16 cellular contexts compared by ENCODE assay signal in the genomic region with DNA sequence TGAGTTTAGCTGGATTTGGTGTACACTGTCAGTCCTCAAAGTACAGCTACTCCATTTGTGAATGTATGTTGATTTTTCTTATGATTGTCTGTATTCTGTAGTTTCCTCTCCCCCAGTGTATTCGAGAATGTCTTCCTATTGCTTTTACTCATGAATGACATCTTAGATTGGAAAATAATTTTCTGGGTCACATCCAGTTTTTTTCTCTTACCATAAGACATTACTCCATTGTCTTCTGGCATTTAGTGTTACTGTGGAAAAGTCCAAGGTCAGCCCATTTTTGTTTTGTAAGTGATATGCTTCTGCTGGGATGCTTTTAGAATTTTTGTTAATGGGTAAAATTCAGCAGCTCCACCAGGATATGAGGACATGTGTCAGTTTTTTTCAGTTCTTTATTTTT. TPM values are rescaled to one million over a fixed set of nuclear protein-coding genes. Genes with fewer than 3 reads are reported as not detected.
A peak's percentile ranks its signal among the peaks of the same experiment; 100 is the strongest.
DNase-seq lines count a peak whose midpoint lies in the region; ATAC-seq, FAIRE-seq and TF ChIP-seq lines count a peak whose summit lies in the region.
"Had no signal": no experiment of that assay in that cellular context is flagged by ENCODE, and none has a peak within 500 bp of the region (broad histone marks: within the 10 kb centered on the region; RNA-seq: fewer than 3 reads in every experiment).

No MANE protein-coding gene starts in this region.

- H3K9me2 ChIP-seq in PC-3 (replicated peaks; ENCODE audit: low read length) = no peaks in the 10 kb centered on the region

- CTCF ChIA-PET in PC-3 (lab: Charles Lee) = interaction anchor here (0.6 kb wide), 1 partner anchor 18 kb away, joined by 6 read pairs; no protein-coding TSS in a partner anchor

- H4K20me1 ChIP-seq in astrocyte (ENCODE audit: insufficient read depth, low read length) (peaks cover 96% of the 10 kb centered on the region), PC-3 (ENCODE audit: low read length) (peaks cover 47% of the 10 kb centered on the region)

- H3K9me3 Mint-ChIP-seq in astrocyte (ENCODE audit: unreplicated experiment) (no peaks in the 10 kb centered on the region), memory B cell (no peaks in the 10 kb centered on the region)
- H3K9me3 Mint-ChIP-seq: stimulated activated naive CD8-positive, alpha-beta T cell treated with anti-CD3 and anti-CD28 coated beads, Interleukin-15, Interleukin-2, amounts not matched to agents 100 ng/mL and 50 ng/mL, for 24 hours had no signal

- TF ChIP-seq POLR2A in H54 (IDR thresholded peaks at IDR 0.05; ENCODE audit: low read depth, low read length) = no peak

- H3K27me3 Mint-ChIP-seq in astrocyte (ENCODE audit: low read depth, unreplicated experiment) = no peaks in the 10 kb centered on the region
- H3K27me3 Mint-ChIP-seq in memory B cell = no peaks in the 10 kb centered on the region
- H3K27me3 Mint-ChIP-seq: stimulated activated naive CD8-positive, alpha-beta T cell treated with anti-CD3 and anti-CD28 coated beads, Interleukin-15, Interleukin-2, amounts not matched to agents 100 ng/mL and 50 ng/mL, for 24 hours had no signal

- ATAC-seq in left cardiac atrium (no peak), memory B cell (ENCODE audit: low read depth) (no peak), PC-3 (no peak), HG02870 (IDR thresholded peaks at IDR 0.05; ENCODE audit: unreplicated experiment) (no peak)
- ATAC-seq: lower lobe of right lung had no signal

- peak; percentile 43 for FAIRE-seq in astrocyte (lab: Jason Lieb, UNC)
- no peak for FAIRE-seq in H54 (lab: Jason Lieb, UNC)
- FAIRE-seq: H1 had no signal

- DNase-seq in cardiac muscle cell (ENCODE audit: low read depth in 1 of 2, low spot score in 1 of 2) = peak in 1 of 2 donors; percentile 51
- DNase-seq in left cardiac atrium = no peak
- DNase-seq in astrocyte (ENCODE audit: low read depth) = no peak
- DNase-seq in memory B cell (ENCODE audit: low spot score in 2 of 2) = no peak
- no peak for DNase-seq in PC-3
- no peak for DNase-seq in NCI-H446 (lab: John Stamatoyannopoulos, UW)
- DNase-seq in H54 (ENCODE audit: insufficient read length, low spot score) = no peak
- DNase-seq: colonic mucosa; esophagus squamous epithelium; lower lobe of right lung; NK-92 treated with Interleukin-12 subunit alpha and Interleukin-12 subunit beta, amount 100 ng/mL, for 24 hours had no signal

- H3K36me3 ChIP-seq in cardiac muscle cell = peaks cover 18% of the 10 kb centered on the region
- peaks cover 5% of the 10 kb centered on the region for H3K36me3 ChIP-seq in astrocyte (ENCODE audit: insufficient read depth, low read length)
- H3K36me3 ChIP-seq in PC-3 (ENCODE audit: low read depth, low read length) = peaks cover 10% of the 10 kb centered on the region
- H3K36me3 ChIP-seq: colonic mucosa had no signal

- H3K4me1 ChIP-seq in cardiac muscle cell (ENCODE audit: low read depth) (peaks cover 54% of the 10 kb centered on the region), astrocyte (ENCODE audit: insufficient read depth, low read length) (peaks cover 9% of the 10 kb centered on the region), PC-3 (ENCODE audit: insufficient read depth, low read length) (peaks cover 6% of the 10 kb centered on the region; the same call in 1 of the 2 replicates)

- no peak overlapping the region for H3K4me3 Mint-ChIP-seq in astrocyte (ENCODE audit: unreplicated experiment)
- no peak overlapping the region for H3K4me3 Mint-ChIP-seq in memory B cell
- H3K4me3 Mint-ChIP-seq: stimulated activated naive CD8-positive, alpha-beta T cell treated with anti-CD3 and anti-CD28 coated beads, Interleukin-15, Interleukin-2, amounts not matched to agents 100 ng/mL and 50 ng/mL, for 24 hours had no signal

- peak overlapping the region; percentile 74 for H3K27ac ChIP-seq in cardiac muscle cell
- H3K27ac ChIP-seq in astrocyte (ENCODE audit: low read depth, low read length) = no peak overlapping the region
- H3K27ac ChIP-seq in PC-3 (ENCODE audit: low read length) = no peak overlapping the region
- H3K27ac ChIP-seq: colonic mucosa, esophagus squamous epithelium, lower lobe of right lung, SJSA1, skin epidermis had no signal

- TF ChIP-seq CTCF in cardiac muscle cell (IDR thresholded peaks at IDR 0.05; ENCODE audit: low read depth, low read length) (no peak), astrocyte (IDR thresholded peaks at IDR 0.05; ENCODE audit: insufficient read depth, low read depth, low read length) (no peak), PC-3 (conservative IDR thresholded peaks at IDR 0.05; ENCODE audit: low read depth, low read length) (no peak)

- H3K27ac Mint-ChIP-seq in astrocyte (ENCODE audit: unreplicated experiment) (no peak overlapping the region), memory B cell (peak overlapping the region; percentile 62)

- H3F3A ChIP-seq in PC-3 (ENCODE audit: low read length, unreplicated experiment) = no peaks in the 10 kb centered on the region

- H3K79me2 ChIP-seq in astrocyte (ENCODE audit: insufficient read depth, low read length) (peaks cover 100% of the 10 kb centered on the region), PC-3 (ENCODE audit: low read length) (peaks cover 97% of the 10 kb centered on the region)

- H3K4me1 Mint-ChIP-seq in astrocyte (ENCODE audit: low read depth, unreplicated experiment) = peaks cover 52% of the 10 kb centered on the region
- H3K4me1 Mint-ChIP-seq in memory B cell = peaks cover 30% of the 10 kb centered on the region

- H3K36me3 Mint-ChIP-seq in astrocyte (ENCODE audit: low read depth, unreplicated experiment) (peaks cover 10% of the 10 kb centered on the region), memory B cell (peaks cover 14% of the 10 kb centered on the region)

- H3K4me2 ChIP-seq in astrocyte (ENCODE audit: low read length) (no peak overlapping the region), PC-3 (ENCODE audit: low read length) (no peak overlapping the region)

- no peaks in the 10 kb centered on the region for H3K27me3 ChIP-seq in cardiac muscle cell
- H3K27me3 ChIP-seq in astrocyte (ENCODE audit: insufficient read depth, low read length) = no peaks in the 10 kb centered on the region
- no peaks in the 10 kb centered on the region for H3K27me3 ChIP-seq in PC-3 (ENCODE audit: low read length)
- H3K27me3 ChIP-seq: colonic mucosa, esophagus squamous epithelium, SJSA1 had no signal

- BruUV-seq in PC-3 (replicated peaks; lab: Mats Ljungman, UMichigan) = no TSS peak

- H3K9ac ChIP-seq in astrocyte (ENCODE audit: low read length) = no peak overlapping the region
- no peak overlapping the region for H3K9ac ChIP-seq in PC-3 (ENCODE audit: low read length)

- no peak overlapping the region for H3K4me3 ChIP-seq in cardiac muscle cell
- H3K4me3 ChIP-seq in astrocyte (ENCODE audit: insufficient read depth, low read depth, low read length) = no peak overlapping the region
- H3K4me3 ChIP-seq in PC-3 (ENCODE audit: low read length) = no peak overlapping the region
- H3K4me3 ChIP-seq: colonic mucosa, esophagus squamous epithelium, lower lobe of right lung, SJSA1, skin epidermis had no signal

- no peaks in the 10 kb centered on the region for H3K9me3 ChIP-seq in cardiac muscle cell (ENCODE audit: low read depth)
- no peaks in the 10 kb centered on the region for H3K9me3 ChIP-seq in astrocyte (ENCODE audit: insufficient read depth, low read depth, low read length)
- no peaks in the 10 kb centered on the region for H3K9me3 ChIP-seq in PC-3 (ENCODE audit: low read length)
- H3K9me3 ChIP-seq: colonic mucosa, esophagus squamous epithelium, lower lobe of right lung, SJSA1 had no signal

- H2AFZ ChIP-seq in astrocyte (ENCODE audit: low read depth, low read length) (no peak overlapping the region), PC-3 (ENCODE audit: low read length) (no peak overlapping the region)

- POLR2A ChIA-PET in PC-3 (lab: Charles Lee; ENCODE audit: unreplicated experiment) = interaction anchor here (0.7 kb wide), 1 partner anchor 41 kb away, joined by 4 read pairs; no protein-coding TSS in a partner anchor

- intact Hi-C loops in left cardiac atrium (cut with DNase I) (no loop called here), PC-3 (cut with micrococcal nuclease) (no loop called here)

RNA-seq across cellular contexts. Expression of a gene that starts 33.5 kb away (rescaled TPM):
- total RNA-seq in cardiac muscle cell (113 and 141 TPM in 2 replicates), left cardiac atrium (10 to 100 TPM; 86.6 to 98.1 TPM), astrocyte (112 and 123 TPM in 2 replicates), PC-3 (2014; rRNA removed) (49.2 and 58.1 TPM in 2 replicates)
- 72.2 and 109 TPM in 2 replicates for polyA plus RNA-seq in cardiac muscle cell
